In genomic region chr11:122068096-122068495, GRCh38 we compare ENCODE assay signal across 1 cellular context.
TF ChIP-seq lines count a peak whose summit lies in the region.

No MANE protein-coding gene starts in this region.

TF ChIP-seq in HepG2, 621 proteins besides CTCF, POLR2A, EP300 and RAD21:
- TF ChIP-seq ZFP62 (CRISPR knock-in tag; IDR thresholded peaks at IDR 0.05) (no peak), ETV5 (CRISPR knock-in tag; IDR thresholded peaks at IDR 0.05; ENCODE audit: borderline replicate concordance) (no peak), ZEB1 (IDR thresholded peaks at IDR 0.05; ENCODE audit: insufficient replicate concordance, low read depth) (no peak), ESRRA (CRISPR knock-in tag; IDR thresholded peaks at IDR 0.05; ENCODE audit: low read depth) (no peak), RNF2 (conservative IDR thresholded peaks at IDR 0.05; ENCODE audit: low read depth) (no peak), SMYD3 (CRISPR knock-in tag; IDR thresholded peaks at IDR 0.05) (no peak), ZNF256 (CRISPR knock-in tag; conservative IDR thresholded peaks at IDR 0.05) (no peak), GMEB1 (CRISPR knock-in tag; IDR thresholded peaks at IDR 0.05; ENCODE audit: borderline replicate concordance) (no peak), ZBTB7B (CRISPR knock-in tag; IDR thresholded peaks at IDR 0.05) (no peak), ZNF513 (CRISPR knock-in tag; conservative IDR thresholded peaks at IDR 0.05) (no peak), ZNF205 (CRISPR knock-in tag; IDR thresholded peaks at IDR 0.05) (no peak), MAZ (IDR thresholded peaks at IDR 0.05; ENCODE audit: borderline replicate concordance, low read depth, low read length) (no peak), MAZ (CRISPR knock-in tag; IDR thresholded peaks at IDR 0.05; ENCODE audit: low read depth) (no peak), KDM6A (CRISPR knock-in tag; IDR thresholded peaks at IDR 0.05; ENCODE audit: low read depth) (no peak), XBP1 (CRISPR knock-in tag; IDR thresholded peaks at IDR 0.05) (no peak), KLF9 (CRISPR knock-in tag; IDR thresholded peaks at IDR 0.05; ENCODE audit: low read depth) (no peak)
